Comparison of ENCODE assay signal across 8 cellular contexts in genomic region chr1:223700942-223701637, GRCh38. TPM values are rescaled to one million over a fixed set of nuclear protein-coding genes. Genes with fewer than 3 reads are reported as not detected.
A peak's percentile ranks its signal among the peaks of the same experiment; 100 is the strongest.
DNase-seq lines count a peak whose midpoint lies in the region; ATAC-seq, FAIRE-seq and TF ChIP-seq lines count a peak whose summit lies in the region.

No MANE protein-coding gene starts in this region.

- no peak overlapping the region for H2AFZ ChIP-seq in smooth muscle cell (ENCODE audit: low read depth)
- H2AFZ ChIP-seq in Karpas-422 (ENCODE audit: low read length) = no peak overlapping the region

- peak; percentile 70 for FAIRE-seq in TTC549 (lab: Jason Lieb, UNC)

- H3K27me3 ChIP-seq in gastroesophageal sphincter (no peaks in the 10 kb centered on the region), smooth muscle cell (ENCODE audit: low read depth) (no peaks in the 10 kb centered on the region), Karpas-422 (ENCODE audit: low read length) (no peaks in the 10 kb centered on the region; the same call in 1 of the 2 replicates)

- H3K4me3 ChIP-seq in gastroesophageal sphincter = no peak overlapping the region
- peak overlapping the region; percentile 19 for H3K4me3 ChIP-seq in smooth muscle cell
- H3K4me3 ChIP-seq in Karpas-422 (ENCODE audit: low read length) = no peak overlapping the region

- 2 to 10% methylated on average over 2 to 6 of the region's 8 CpGs for WGBS in gastroesophageal sphincter (ENCODE audit: low coverage in 1 of 2), 2 donors
- 5% methylated on average over 8 of the region's 8 CpGs for WGBS in smooth muscle cell (ENCODE audit: low lambda C conversion rate)

- H3K9me3 ChIP-seq in gastroesophageal sphincter (no peaks in the 10 kb centered on the region), smooth muscle cell (replicated peaks; ENCODE audit: low read depth) (no peaks in the 10 kb centered on the region), Karpas-422 (ENCODE audit: low read length) (no peaks in the 10 kb centered on the region)

- peak overlapping the region; percentile 80 for H3K4me2 ChIP-seq in smooth muscle cell
- no peak overlapping the region for H3K4me2 ChIP-seq in Karpas-422 (ENCODE audit: low read depth, low read length, poor library complexity, severe bottlenecking)

- H4K20me1 ChIP-seq in smooth muscle cell (ENCODE audit: low read depth) (no peaks in the 10 kb centered on the region), Karpas-422 (ENCODE audit: insufficient read depth, low read depth, low read length) (no peaks in the 10 kb centered on the region)

- no peaks in the 10 kb centered on the region for H3K36me3 Mint-ChIP-seq in activated T-cell treated with anti-CD3 and anti-CD28 coated beads, Interleukin-2, amount 50 U/mL, for 24 hours (ENCODE audit: low read depth)

- H3K4me3 Mint-ChIP-seq in activated T-cell treated with anti-CD3 and anti-CD28 coated beads, Interleukin-2, amount 50 U/mL, for 24 hours = peak overlapping the region; percentile 41

- peak; percentile 59 for DNase-seq in activated T-cell treated with anti-CD3 and anti-CD28 coated beads, Interleukin-2, amount 50 U/mL, for 24 hours
- DNase-seq in activated T-cell treated with anti-CD3 and anti-CD28 coated beads for 4 hours = no peak
- peak; percentile 47 for DNase-seq in smooth muscle cell (lab: John Stamatoyannopoulos, UW; ENCODE audit: unreplicated experiment)
- DNase-seq in Karpas-422 = no peak

- no peak for TF ChIP-seq POLR2A in gastroesophageal sphincter (IDR thresholded peaks at IDR 0.05)

- no peaks in the 10 kb centered on the region for H3K36me3 ChIP-seq in gastroesophageal sphincter
- H3K36me3 ChIP-seq in smooth muscle cell (ENCODE audit: low read depth) = no peaks in the 10 kb centered on the region
- no peaks in the 10 kb centered on the region for H3K36me3 ChIP-seq in Karpas-422 (ENCODE audit: insufficient read depth, low read length)

- H3K9ac ChIP-seq in smooth muscle cell (ENCODE audit: low read depth) (peak overlapping the region; percentile 91), Karpas-422 (ENCODE audit: low read length) (no peak overlapping the region)

- no peak for TF ChIP-seq EP300 in gastroesophageal sphincter (IDR thresholded peaks at IDR 0.05)

- no peak for TF ChIP-seq CTCF in gastroesophageal sphincter (IDR thresholded peaks at IDR 0.05)
- TF ChIP-seq CTCF in smooth muscle cell (IDR thresholded peaks at IDR 0.05; ENCODE audit: borderline replicate concordance, insufficient read depth, poor library complexity, severe bottlenecking) = no peak

- no peaks in the 10 kb centered on the region for H3K9me3 Mint-ChIP-seq in activated T-cell treated with anti-CD3 and anti-CD28 coated beads, Interleukin-2, amount 50 U/mL, for 24 hours

- H3K27ac ChIP-seq in gastroesophageal sphincter (peak overlapping the region; percentile 74 to 89 (median 86)), smooth muscle cell (ENCODE audit: low read depth) (peak overlapping the region; percentile 98), Karpas-422 (ENCODE audit: low read length) (no peak overlapping the region)

- peak overlapping the region; percentile 93 for H3K27ac Mint-ChIP-seq in activated T-cell treated with anti-CD3 and anti-CD28 coated beads, Interleukin-2, amount 50 U/mL, for 24 hours

- ATAC-seq in gastroesophageal sphincter (peak; percentile 71), HG03280 (IDR thresholded peaks at IDR 0.05; ENCODE audit: unreplicated experiment) (no peak), HG02642 (IDR thresholded peaks at IDR 0.05; ENCODE audit: poor library complexity, unreplicated experiment) (no peak)

- no peaks in the 10 kb centered on the region for H3K27me3 Mint-ChIP-seq in activated T-cell treated with anti-CD3 and anti-CD28 coated beads, Interleukin-2, amount 50 U/mL, for 24 hours

- peaks cover 1 to 41% (median 21%) of the 10 kb centered on the region in 3 donors for H3K4me1 ChIP-seq in gastroesophageal sphincter
- peaks cover 12% of the 10 kb centered on the region for H3K4me1 ChIP-seq in smooth muscle cell (ENCODE audit: low read depth)
- no peaks in the 10 kb centered on the region for H3K4me1 ChIP-seq in Karpas-422 (ENCODE audit: low read length)

- peaks cover 54% of the 10 kb centered on the region for H3K4me1 Mint-ChIP-seq in activated T-cell treated with anti-CD3 and anti-CD28 coated beads, Interleukin-2, amount 50 U/mL, for 24 hours (ENCODE audit: low read depth)

- no peaks in the 10 kb centered on the region for H3K9me2 ChIP-seq in Karpas-422 (replicated peaks; ENCODE audit: insufficient read depth, low read length)

- H3K79me2 ChIP-seq in smooth muscle cell (ENCODE audit: low read depth) (no peaks in the 10 kb centered on the region), Karpas-422 (ENCODE audit: low read length) (no peaks in the 10 kb centered on the region)

- H3F3A ChIP-seq in smooth muscle cell (ENCODE audit: low read depth) = peaks cover 27% of the 10 kb centered on the region

RNA-seq across cellular contexts. Expression of gene CAPN2, which starts 11.2 kb away (rescaled TPM):
- total RNA-seq in gastroesophageal sphincter (100 to 1,000 TPM; 140 to 174 (median 149) TPM), smooth muscle cell (213 and 229 TPM in 2 replicates)
- polyA plus RNA-seq in smooth muscle cell = 182 and 210 TPM in 2 replicates
- total RNA-seq in Karpas-422 (2014; rRNA removed; shearing (Covaris generic); ENCODE audit: low replicate concordance) = not detected in 2 replicates

RNA-seq across cellular contexts. Expression of gene CAPN8, which starts 35.6 kb away (rescaled TPM):
- total RNA-seq in gastroesophageal sphincter (under 1 TPM in 1 of 4 donors, not detected in 3; 0.45 TPM), smooth muscle cell (not detected in 2 replicates)
- polyA plus RNA-seq in smooth muscle cell = 0.74 TPM in 1 of 2 replicates, not detected in the other
- total RNA-seq in Karpas-422 (2014; rRNA removed; shearing (Covaris generic); ENCODE audit: low replicate concordance) = not detected in 2 replicates

Comparison
In these comparisons a context has a peak if more than half of its experiments do, and no peak if none do; other contexts are left out.
1. DNase-seq: peak in activated T-cell treated with anti-CD3 and anti-CD28 coated beads, Interleukin-2, amount 50 U/mL, for 24 hours (single experiment) and smooth muscle cell (single experiment); none in activated T-cell treated with anti-CD3 and anti-CD28 coated beads for 4 hours (single experiment) and Karpas-422 (single experiment).
2. RNA of gene CAPN2, which starts 11.2 kb away (total RNA-seq): 213 to 229 TPM in smooth muscle cell and 140 to 174 TPM in gastroesophageal sphincter; not detected in Karpas-422; every median in the first group is over 100 times any median in the second.